Comparison of ENCODE assay signal across 1 cellular context in genomic region chr3:59189561-59190338, GRCh38.
A peak's percentile ranks its signal among the peaks of the same experiment; 100 is the strongest.
TF ChIP-seq lines count a peak whose summit lies in the region.

No MANE protein-coding gene starts in this region.

TF ChIP-seq in K562, 482 proteins besides CTCF, POLR2A, EP300 and RAD21 (continued from another document):
- TF ChIP-seq ZBTB40 (IDR thresholded peaks at IDR 0.05): no peak
- no peak for TF ChIP-seq ZBTB40 (CRISPR knock-in tag; IDR thresholded peaks at IDR 0.05)
- no peak for TF ChIP-seq ZNF224 (CRISPR knock-in tag; IDR thresholded peaks at IDR 0.05)
- no peak for TF ChIP-seq FIP1L1 (IDR thresholded peaks at IDR 0.05; ENCODE audit: low read depth, low read length, poor library complexity, severe bottlenecking)
- peak; percentile 38; the same call in 1 of the 2 replicates for TF ChIP-seq C11orf30 (IDR thresholded peaks at IDR 0.05; ENCODE audit: low read depth)
